Comparison of ENCODE assay signal across 11 cellular contexts in the genomic region with DNA sequence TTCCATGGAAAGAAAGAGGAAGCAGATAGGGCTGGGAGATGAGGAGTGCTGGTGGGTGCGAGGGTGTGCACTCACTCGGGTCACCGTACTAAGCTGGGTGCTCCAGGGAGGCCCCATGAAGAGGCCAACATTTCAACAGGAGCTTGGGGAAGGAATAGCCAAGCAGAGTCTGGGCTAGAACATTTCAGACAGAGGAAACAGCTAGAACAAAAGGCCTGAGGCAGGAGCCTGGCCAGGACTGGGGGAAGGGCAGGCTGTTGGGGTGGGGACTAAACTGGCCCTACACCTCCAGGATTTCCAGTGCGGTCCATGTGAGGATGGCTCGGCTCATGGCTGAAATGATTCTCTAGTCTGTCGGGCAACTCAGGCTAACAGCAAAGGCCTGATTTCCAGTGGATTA.
DNase-seq lines count a peak whose midpoint lies in the region; ATAC-seq, FAIRE-seq and TF ChIP-seq lines count a peak whose summit lies in the region.
"Had no signal": no experiment of that assay in that cellular context is flagged by ENCODE, and none has a peak within 500 bp of the region (broad histone marks: within the 10 kb centered on the region; RNA-seq: fewer than 3 reads in every experiment).

No MANE protein-coding gene starts in this region.

- peaks cover 3 to 4% of the 10 kb centered on the region in 2 donors for H3K36me3 Mint-ChIP-seq in CD14-positive monocyte
- H3K36me3 Mint-ChIP-seq in naive thymus-derived CD8-positive, alpha-beta T cell, result no peaks in the 10 kb centered on the region

- no peaks in the 10 kb centered on the region for H3K9me3 ChIP-seq in HUES64 (ENCODE audit: insufficient read depth, low read depth, low read length)
- H3K9me3 ChIP-seq in mammary epithelial cell (replicated peaks; ENCODE audit: insufficient read depth, low read length), result no peaks in the 10 kb centered on the region

- H3K27ac ChIP-seq in HUES64 (ENCODE audit: low read depth, low read length), result no peak overlapping the region
- H3K27ac ChIP-seq in mammary epithelial cell (ENCODE audit: insufficient read depth, low read depth, low read length), result no peak overlapping the region

- H3K36me3 ChIP-seq in HUES64 (ENCODE audit: insufficient read depth, low read length), result no peaks in the 10 kb centered on the region
- H3K36me3 ChIP-seq in mammary epithelial cell (ENCODE audit: insufficient read depth, low read length), result no peaks in the 10 kb centered on the region

- H3K4me1 ChIP-seq in HUES64 (ENCODE audit: insufficient read depth, low read length) (peaks cover 16% of the 10 kb centered on the region), mammary epithelial cell (ENCODE audit: insufficient read depth, low read length) (peaks cover 20% of the 10 kb centered on the region)

- H3K4me2 ChIP-seq in mammary epithelial cell (ENCODE audit: insufficient read depth, low read depth, low read length), result no peak overlapping the region

- WGBS in HUES64, result 79% methylated on average over 6 of the region's 6 CpGs
- WGBS in mammary epithelial cell (ENCODE audit: low coverage, missing lambda C conversion rate), result 82% methylated on average over 5 of the region's 6 CpGs

- peak overlapping the region; percentile 10 for H2AFZ ChIP-seq in mammary epithelial cell (ENCODE audit: low read depth, low read length)

- no peaks in the 10 kb centered on the region for H3K27me3 Mint-ChIP-seq in CD14-positive monocyte (ENCODE audit: low read depth in 3 of 3)
- H3K27me3 Mint-ChIP-seq in naive thymus-derived CD8-positive, alpha-beta T cell, result no peaks in the 10 kb centered on the region

- H3K27me3 ChIP-seq in HUES64 (ENCODE audit: insufficient read depth, low read length) (no peaks in the 10 kb centered on the region), mammary epithelial cell (ENCODE audit: insufficient read depth, low read length) (no peaks in the 10 kb centered on the region)

- H3K4me3 Mint-ChIP-seq in CD14-positive monocyte, result peak overlapping the region in 1 of 2 donors; percentile 74
- H3K4me3 Mint-ChIP-seq in naive thymus-derived CD8-positive, alpha-beta T cell, result peak overlapping the region; percentile 36 to 84 (median 76)

- CTCF ChIA-PET in mammary epithelial cell (lab: Charles Lee; ENCODE audit: low non-redundant PET), result no interaction called here

- H3K4me3 ChIP-seq in HUES64 (ENCODE audit: low read length) (no peak overlapping the region), mammary epithelial cell (replicated peaks in 1 of 3; ENCODE audit: insufficient read depth in 1 of 3, low read depth in 2 of 3, low read length in 3 of 3) (no peak overlapping the region)

- H4K20me1 ChIP-seq in mammary epithelial cell (ENCODE audit: insufficient read depth, low read length), result no peaks in the 10 kb centered on the region

- TF ChIP-seq POLR2A in H54 (IDR thresholded peaks at IDR 0.05; ENCODE audit: low read depth, low read length), result no peak

- dilution Hi-C loops in mammary epithelial cell (cut with HindIII; ENCODE audit: low sequenced_read_pairs), result no loop called here

- intact Hi-C loops in CD14-positive monocyte (cut with micrococcal nuclease), result no loop called here
- intact Hi-C loops in mammary epithelial cell (cut with micrococcal nuclease), result loop anchor here (10.0 kb wide), 1 partner anchor 281 kb away; no protein-coding TSS in a partner anchor
- intact Hi-C loops in left colon (cut with DNase I, micrococcal nuclease), result loop anchor here (10.0 kb wide), 2 partner anchors 79 to 89 kb away; a partner anchor contains a TSS

- H3K27ac Mint-ChIP-seq in CD14-positive monocyte, result peak overlapping the region; percentile 57 to 91 (median 82)
- peak overlapping the region; percentile 96 to 100 (median 100) for H3K27ac Mint-ChIP-seq in naive thymus-derived CD8-positive, alpha-beta T cell

- BruUV-seq in mammary epithelial cell (replicated peaks; lab: Mats Ljungman, UMichigan), result no TSS peak

- H3K9me3 Mint-ChIP-seq in CD14-positive monocyte, result peaks cover 0 to 2% (median 0%) of the 10 kb centered on the region in 7 donors
- H3K9me3 Mint-ChIP-seq in naive thymus-derived CD8-positive, alpha-beta T cell, result no peaks in the 10 kb centered on the region

- in situ Hi-C loops in mammary epithelial cell (cut with MboI; ENCODE audit: low sequenced_read_pairs in 2 of 2), result no loop called here

- DNase-seq in CD14-positive monocyte (ENCODE audit: low spot score), result no peak
- no peak for DNase-seq in mammary epithelial cell
- DNase-seq in naive thymus-derived CD8-positive, alpha-beta T cell, result no peak
- no peak for DNase-seq in NCI-H1417 (lab: John Stamatoyannopoulos, UW)
- DNase-seq in left colon, result no peak
- no peak for DNase-seq in H54 (ENCODE audit: insufficient read length, low spot score)
- DNase-seq: Karpas-422, NCI-H524 had no signal

- peaks cover 89% of the 10 kb centered on the region for H3K4me1 Mint-ChIP-seq in CD14-positive monocyte
- H3K4me1 Mint-ChIP-seq in naive thymus-derived CD8-positive, alpha-beta T cell, result peaks cover 48 to 97% (median 94%) of the 10 kb centered on the region in 4 donors

- 0 out of 2 replicates have a peak overlapping the region, but pooled peaks have one; percentile 29 for H3K9ac ChIP-seq in HUES64 (ENCODE audit: low read depth, low read length)
- no peak overlapping the region for H3K9ac ChIP-seq in mammary epithelial cell (ENCODE audit: insufficient read depth, low read length)

- POLR2A ChIA-PET in naive thymus-derived CD8-positive, alpha-beta T cell (lab: Charles Lee), result interaction anchor here (0.5 to 32.7 kb wide), 9 partner anchors 9 to 325 kb away, joined by 3 to 2148 read pairs (median 7); a partner anchor contains a TSS

- TF ChIP-seq CTCF in CD14-positive monocyte (IDR thresholded peaks at IDR 0.05) (no peak), mammary epithelial cell (conservative IDR thresholded peaks at IDR 0.05 in 1 of 2, IDR thresholded peaks at IDR 0.05 in 1 of 2; ENCODE audit: extremely low read depth in 1 of 2, insufficient read depth in 1 of 2, low read depth in 1 of 2, low read length in 2 of 2) (no peak)

- H3K79me2 ChIP-seq in mammary epithelial cell (ENCODE audit: insufficient read depth, low read length), result no peaks in the 10 kb centered on the region

- no peak for FAIRE-seq in H54 (lab: Jason Lieb, UNC)
- FAIRE-seq: endometrium had no signal

- no peak for ATAC-seq in naive thymus-derived CD8-positive, alpha-beta T cell
- ATAC-seq in left colon (no peak), HG02588 (IDR thresholded peaks at IDR 0.05; ENCODE audit: unreplicated experiment) (no peak)

Comparison
In these comparisons a context has a peak if more than half of its experiments do, and no peak if none do; other contexts are left out.
1. intact Hi-C loops: an anchor here in mammary epithelial cell (10.0 kb wide) and left colon (10.0 kb wide); none called in CD14-positive monocyte.